ENCODE assay signal across 28 cellular contexts in genomic region chr17:28078443-28079229, GRCh38. TPM values are rescaled to one million over a fixed set of nuclear protein-coding genes. Genes with fewer than 3 reads are reported as not detected.
DNase-seq lines count a peak whose midpoint lies in the region; ATAC-seq, FAIRE-seq and TF ChIP-seq lines count a peak whose summit lies in the region.
"Had no signal": no experiment of that assay in that cellular context is flagged by ENCODE, and none has a peak within 500 bp of the region (broad histone marks: within the 10 kb centered on the region; RNA-seq: fewer than 3 reads in every experiment).

No MANE protein-coding gene starts in this region.

- H3K4me3 ChIP-seq in IMR-90 (ENCODE audit: insufficient read depth, low read depth, low read length) = no peak overlapping the region
- no peak overlapping the region for H3K4me3 ChIP-seq in left ventricle myocardium inferior
- H3K4me3 ChIP-seq: BLaER1, heart left ventricle, MG63, Peyer's patch, SK-N-MC, upper lobe of left lung had no signal

- no peaks in the 10 kb centered on the region for H3K36me3 ChIP-seq in IMR-90 (ENCODE audit: control insufficient read depth, insufficient read depth, low read length)
- no peaks in the 10 kb centered on the region for H3K36me3 ChIP-seq in left ventricle myocardium inferior
- H3K36me3 ChIP-seq: heart left ventricle, Peyer's patch, upper lobe of left lung had no signal

- POLR2A ChIA-PET in IMR-90 (lab: Charles Lee; ENCODE audit: unreplicated experiment) = no interaction called here

- H3K79me1 ChIP-seq in IMR-90 (ENCODE audit: low read depth in 1 of 2, low read length in 2 of 2) = peaks cover 27 to 69% of the 10 kb centered on the region in 2 experiments

- WGBS in IMR-90 (ENCODE audit: extremely low coverage in 2 of 2, insufficient read length in 1 of 2), 2 experiments = no CpG with 5 or more reads among the region's 2 CpGs

- no peak overlapping the region for H2AFZ ChIP-seq in IMR-90 (replicated peaks; ENCODE audit: low read length, poor library complexity)

- H4K5ac ChIP-seq in IMR-90 (ENCODE audit: low read depth, low read length) = no peak overlapping the region

- BruUV-seq in IMR-90 (replicated peaks; lab: Mats Ljungman, UMichigan) = no TSS peak

- H2AK5ac ChIP-seq in IMR-90 (ENCODE audit: low read depth, low read length) = no peak overlapping the region

- H3K18ac ChIP-seq in IMR-90 (ENCODE audit: low read depth, low read length) = no peak overlapping the region

- H2AK9ac ChIP-seq in IMR-90 (replicated peaks; ENCODE audit: low read depth, low read length, poor library complexity) = no peak overlapping the region

- DNase-seq in AML-193 (lab: John Stamatoyannopoulos, UW) (peak; percentile 37 to 60), IMR-90 (peak; percentile 21), OCI-M1 (lab: John Stamatoyannopoulos, UW) (peak; percentile 81), NCI-H1092 treated with DMSO at 0.1 percent for 48 hours (lab: John Stamatoyannopoulos, UW) (no peak), H4 (ENCODE audit: low spot score) (no peak), NCI-H526 (lab: John Stamatoyannopoulos, UW) (no peak), left ventricle myocardium inferior (no peak)
- DNase-seq: activated B cell treated with CpG ODN at 0.5 μM for 24 hours; activated CD4-positive, alpha-beta memory T cell treated with anti-CD3 and anti-CD28 coated beads for 36 hours; activated gamma-delta T cell treated with Interleukin-2 at 50 U/mL for 16 hours; amniotic stem cell; H7; heart left ventricle; left cardiac atrium; MG63; NCI-H1930; NCI-H2227 treated with DMSO at 0.1 percent for 48 hours; NCI-H774; Peyer's patch; posterior cingulate gyrus; T-helper 2 cell; upper lobe of left lung had no signal

- no peak overlapping the region for H3K56ac ChIP-seq in IMR-90 (ENCODE audit: extremely low read depth, insufficient read depth, low read length)

- H3K23ac ChIP-seq in IMR-90 (ENCODE audit: low read depth, low read length) = no peak overlapping the region

- in situ Hi-C loops in IMR-90 (cut with MboI; ENCODE audit: low sequenced_read_pairs) = no loop called here

- H2BK120ac ChIP-seq in IMR-90 (ENCODE audit: low read depth, low read length) = no peak overlapping the region

- peak; percentile 27; the same call in 1 of the 2 replicates for ATAC-seq in IMR-90 (ENCODE audit: low read depth)
- ATAC-seq: heart left ventricle, left cardiac atrium had no signal

- no peak overlapping the region for H4K91ac ChIP-seq in IMR-90 (ENCODE audit: insufficient read depth, low read depth, low read length)

- TF ChIP-seq POLR2A in IMR-90 (IDR thresholded peaks at IDR 0.05; ENCODE audit: low read depth, low read length) = no peak

- TF ChIP-seq CTCF in IMR-90 (conservative IDR thresholded peaks at IDR 0.05; ENCODE audit: low read depth, low read length) = no peak
- no peak for TF ChIP-seq CTCF in left ventricle myocardium inferior (IDR thresholded peaks at IDR 0.05; ENCODE audit: borderline replicate concordance)

- H3K9me3 ChIP-seq in IMR-90 (ENCODE audit: control insufficient read depth, insufficient read depth, low read length) (no peaks in the 10 kb centered on the region), left ventricle myocardium inferior (replicated peaks) (no peaks in the 10 kb centered on the region)
- H3K9me3 ChIP-seq: heart left ventricle, MG63, Peyer's patch, upper lobe of left lung had no signal

- TF ChIP-seq RAD21 in IMR-90 (IDR thresholded peaks at IDR 0.05; ENCODE audit: low read length) = no peak

- no peak overlapping the region for H2BK5ac ChIP-seq in IMR-90 (ENCODE audit: low read depth, low read length, poor library complexity, severe bottlenecking)

- no peak overlapping the region for H2BK20ac ChIP-seq in IMR-90 (ENCODE audit: low read depth, low read length)

- H3K4ac ChIP-seq in IMR-90 (ENCODE audit: low read depth, low read length) = no peak overlapping the region

- CTCF ChIA-PET in IMR-90 (lab: Yijun Ruan, JAX) = no interaction called here

- peaks cover 14% of the 10 kb centered on the region; the same call in 1 of the 2 replicates for H3K9me1 ChIP-seq in IMR-90 (ENCODE audit: insufficient read depth, low read length)

- H4K8ac ChIP-seq in IMR-90 (ENCODE audit: low read depth in 2 of 2, low read length in 2 of 2) = no peak overlapping the region

- peak; percentile 24 for FAIRE-seq in colon (lab: Jason Lieb, UNC)
- FAIRE-seq: bronchial epithelial cell, D721Med, G401.6 had no signal

- no peak overlapping the region for H3K9ac ChIP-seq in IMR-90 (ENCODE audit: low read depth, low read length)
- H3K9ac ChIP-seq: BLaER1 had no signal

- H4K20me1 ChIP-seq in IMR-90 (ENCODE audit: insufficient read depth, low read length) = peaks cover 68% of the 10 kb centered on the region

- no peaks in the 10 kb centered on the region for H3K27me3 ChIP-seq in IMR-90 (ENCODE audit: control insufficient read depth, insufficient read depth, low read length)
- H3K27me3 ChIP-seq in left ventricle myocardium inferior (ENCODE audit: low read depth) = no peaks in the 10 kb centered on the region
- H3K27me3 ChIP-seq: BLaER1, heart left ventricle, MG63, Peyer's patch, upper lobe of left lung had no signal

- dilution Hi-C loops in IMR-90 (cut with HindIII; ENCODE audit: low sequenced_read_pairs, unreplicated experiment) = no loop called here

- peaks cover 3% of the 10 kb centered on the region for H3K4me1 ChIP-seq in IMR-90 (ENCODE audit: control insufficient read depth, insufficient read depth, low read length)
- H3K4me1 ChIP-seq in left ventricle myocardium inferior = peaks cover 37% of the 10 kb centered on the region

- intact Hi-C loops in IMR-90 (cut with micrococcal nuclease) (loop anchor here (5.0 kb wide), 1 partner anchor 34 kb away; no protein-coding TSS in a partner anchor), left ventricle myocardium inferior (cut with micrococcal nuclease) (no loop called here)

- no peak overlapping the region for H3K14ac ChIP-seq in IMR-90 (replicated peaks; ENCODE audit: low read depth, low read length)

- H3K4me2 ChIP-seq in IMR-90 (ENCODE audit: low read depth, low read length) = no peak overlapping the region
- H3K4me2 ChIP-seq: BLaER1 had no signal

- H3K27ac ChIP-seq in IMR-90 (ENCODE audit: insufficient read depth, low read length) (no peak overlapping the region), left ventricle myocardium inferior (replicated peaks) (no peak overlapping the region)
- H3K27ac ChIP-seq: BLaER1, Peyer's patch, SK-N-MC, upper lobe of left lung had no signal

- H2BK15ac ChIP-seq in IMR-90 (ENCODE audit: low read depth, low read length) = no peak overlapping the region

TF ChIP-seq in IMR-90, 13 proteins besides CTCF, POLR2A, EP300 and RAD21:
- TF ChIP-seq RCOR1 (IDR thresholded peaks at IDR 0.05; ENCODE audit: insufficient replicate concordance, low read length) (no peak), USF2 (IDR thresholded peaks at IDR 0.05; ENCODE audit: low read depth, low read length) (no peak), SMC3 (IDR thresholded peaks at IDR 0.05; ENCODE audit: low read depth, low read length) (no peak), BHLHE40 (IDR thresholded peaks at IDR 0.05; ENCODE audit: low read depth, low read length) (no peak), MXI1 (IDR thresholded peaks at IDR 0.05; ENCODE audit: borderline replicate concordance, low read depth, low read length) (no peak), NFE2L2 (IDR thresholded peaks at IDR 0.05; ENCODE audit: low read depth, low read length) (no peak), CEBPB (IDR thresholded peaks at IDR 0.05; ENCODE audit: low read depth, low read length) (peak; percentile 71)

RNA-seq across cellular contexts. Expression of gene NLK, which starts 36.2 kb away (rescaled TPM):
- total RNA-seq in IMR-90 (2012; rRNA removed) (23.3 and 29.2 TPM in 2 replicates), left ventricle myocardium inferior (26.3 TPM)
- polyA plus RNA-seq in IMR-90 (2012; rRNA removed) = 13.8 and 15.3 TPM in 2 replicates
- 6.2 and 8.6 TPM in 2 replicates for polyA plus RNA-seq in IMR-90 (2012; cell fraction: cytosol; rRNA removed)
- polyA plus RNA-seq in IMR-90 (2012; cell fraction: nucleus; rRNA removed; ENCODE audit: low replicate concordance) = 20.9 and 37.1 TPM in 2 replicates
- total RNA-seq in H4 (2014; rRNA removed; shearing (Covaris generic)) = 14.5 and 20.2 TPM in 2 replicates

Comparison
In these comparisons a context has a peak if more than half of its experiments do, and no peak if none do; other contexts are left out.
1. DNase-seq: peak in AML-193 (2 of 2), IMR-90 (single experiment) and OCI-M1 (single experiment); none in NCI-H1092 treated with DMSO at 0.1 percent for 48 hours (single experiment), H4 (single experiment), NCI-H526 (0 of 2) and left ventricle myocardium inferior (single experiment).